Comparison of ENCODE assay signal across 22 cellular contexts in the genomic region with DNA sequence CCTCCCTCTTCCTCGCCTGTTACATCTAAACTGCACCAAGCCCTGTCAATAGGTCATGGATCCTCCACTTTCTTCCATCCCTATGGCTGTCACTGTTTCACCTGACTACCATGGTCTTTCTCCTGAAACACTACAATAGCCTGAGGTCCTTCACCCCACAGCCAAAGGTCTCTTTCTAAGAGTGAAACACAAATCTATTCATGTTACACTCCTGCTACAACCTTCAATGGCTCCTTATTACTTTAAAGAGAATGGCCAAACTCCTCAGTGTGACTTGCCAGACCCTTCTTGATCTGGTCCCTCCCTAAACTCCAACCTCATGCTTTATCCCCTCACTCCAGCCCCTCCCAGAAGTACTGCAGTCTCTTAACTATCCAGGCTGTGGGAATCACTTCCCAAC. TPM values are rescaled to one million over a fixed set of nuclear protein-coding genes. Genes with fewer than 3 reads are reported as not detected.
A peak's percentile ranks its signal among the peaks of the same experiment; 100 is the strongest.
DNase-seq lines count a peak whose midpoint lies in the region; ATAC-seq and TF ChIP-seq lines count a peak whose summit lies in the region.
"Had no signal": no experiment of that assay in that cellular context is flagged by ENCODE, and none has a peak within 500 bp of the region (broad histone marks: within the 10 kb centered on the region; RNA-seq: fewer than 3 reads in every experiment).

No MANE protein-coding gene starts in this region.

- H3K27me3 ChIP-seq in CD4-positive, alpha-beta T cell (ENCODE audit: control insufficient read depth, insufficient read depth, low read length), result no peaks in the 10 kb centered on the region
- peaks cover 10% of the 10 kb centered on the region for H3K27me3 ChIP-seq in lower lobe of right lung (ENCODE audit: low read depth)
- H3K27me3 ChIP-seq: neural progenitor cell, SJCRH30 had no signal

- CTCF ChIA-PET in activated CD4-positive, alpha-beta T cell treated with anti-CD3 and anti-CD28 coated beads for 36 hours (lab: Charles Lee), result interaction anchor here (0.7 to 1.2 kb wide), 3 partner anchors 25 to 130 kb away, joined by 3 read pairs; no protein-coding TSS in a partner anchor
- CTCF ChIA-PET in CD4-positive, alpha-beta T cell (lab: Charles Lee), result interaction anchor here (1.2 kb wide), 1 partner anchor 130 kb away, joined by 5 read pairs; no protein-coding TSS in a partner anchor
- CTCF ChIA-PET in WTC11 (lab: Charles Lee), result interaction anchor here (1.2 kb wide), 1 partner anchor 27 kb away, joined by 4 read pairs; no protein-coding TSS in a partner anchor

- no peak overlapping the region for H3K4me3 ChIP-seq in lower lobe of right lung
- H3K4me3 ChIP-seq: neural progenitor cell, SJCRH30, suprapubic skin had no signal

- no peak overlapping the region for H3K27ac ChIP-seq in CD4-positive, alpha-beta T cell (ENCODE audit: low read depth, low read length)
- H3K27ac ChIP-seq in lower lobe of right lung, result no peak overlapping the region
- H3K27ac ChIP-seq: KMS-11, neural progenitor cell, SJCRH30, suprapubic skin had no signal

- H3K4me1 ChIP-seq in lower lobe of right lung, result no peaks in the 10 kb centered on the region
- H3K4me1 ChIP-seq: neural progenitor cell, SJCRH30, suprapubic skin had no signal

- no peaks in the 10 kb centered on the region for H3K36me3 Mint-ChIP-seq in activated CD4-positive, alpha-beta T cell treated with anti-CD3 and anti-CD28 coated beads for 36 hours (ENCODE audit: low read depth)
- H3K36me3 Mint-ChIP-seq in CD4-positive, alpha-beta T cell (ENCODE audit: low read depth), result no peaks in the 10 kb centered on the region
- no peaks in the 10 kb centered on the region for H3K36me3 Mint-ChIP-seq in T-helper 17 cell (ENCODE audit: low read depth)
- no peaks in the 10 kb centered on the region for H3K36me3 Mint-ChIP-seq in immature natural killer cell
- H3K36me3 Mint-ChIP-seq in WTC11, result no peaks in the 10 kb centered on the region
- H3K36me3 Mint-ChIP-seq: mesothelial cell of epicardium, neural progenitor cell had no signal

- H3K27me3 Mint-ChIP-seq in activated CD4-positive, alpha-beta T cell treated with anti-CD3 and anti-CD28 coated beads for 36 hours, result no peaks in the 10 kb centered on the region
- no peaks in the 10 kb centered on the region for H3K27me3 Mint-ChIP-seq in CD4-positive, alpha-beta T cell
- no peaks in the 10 kb centered on the region for H3K27me3 Mint-ChIP-seq in T-helper 17 cell
- peaks cover 2 to 9% (median 2%) of the 10 kb centered on the region in 3 donors for H3K27me3 Mint-ChIP-seq in immature natural killer cell (ENCODE audit: low read depth in 3 of 3)
- H3K27me3 Mint-ChIP-seq in WTC11 (ENCODE audit: low read depth), result no peaks in the 10 kb centered on the region

- no peaks in the 10 kb centered on the region for H3K9me3 ChIP-seq in CD4-positive, alpha-beta T cell (ENCODE audit: control insufficient read depth, low read length)
- no peaks in the 10 kb centered on the region for H3K9me3 ChIP-seq in T-helper 17 cell (ENCODE audit: control insufficient read depth, low read length, poor library complexity, severe bottlenecking)
- H3K9me3 ChIP-seq in lower lobe of right lung, result no peaks in the 10 kb centered on the region
- H3K9me3 ChIP-seq: esophagus squamous epithelium, SJCRH30, suprapubic skin had no signal

- H3K9me3 Mint-ChIP-seq in activated CD4-positive, alpha-beta T cell treated with anti-CD3 and anti-CD28 coated beads for 36 hours (ENCODE audit: low read depth), result no peaks in the 10 kb centered on the region
- H3K9me3 Mint-ChIP-seq in CD4-positive, alpha-beta T cell, result no peaks in the 10 kb centered on the region
- H3K9me3 Mint-ChIP-seq in immature natural killer cell, result no peaks in the 10 kb centered on the region
- H3K9me3 Mint-ChIP-seq in WTC11, result 0 out of 2 replicates have a peak, but pooled peaks cover 3% of the 10 kb centered on the region
- H3K9me3 Mint-ChIP-seq: mesothelial cell of epicardium, neural progenitor cell had no signal

- no peak for TF ChIP-seq CTCF in CD4-positive, alpha-beta T cell (IDR thresholded peaks at IDR 0.05)
- TF ChIP-seq CTCF in lower lobe of right lung (IDR thresholded peaks at IDR 0.05), result no peak
- TF ChIP-seq CTCF in WTC11 (IDR thresholded peaks at IDR 0.05), result no peak

- intact Hi-C loops in activated CD4-positive, alpha-beta T cell treated with anti-CD3 and anti-CD28 coated beads for 36 hours (cut with DNase I, micrococcal nuclease), result no loop called here
- intact Hi-C loops in CD4-positive, alpha-beta T cell (cut with DNase I, micrococcal nuclease), result no loop called here
- intact Hi-C loops in lower lobe of right lung (cut with DNase I), result no loop called here

- peaks cover 27% of the 10 kb centered on the region for H3K4me1 Mint-ChIP-seq in activated CD4-positive, alpha-beta T cell treated with anti-CD3 and anti-CD28 coated beads for 36 hours
- H3K4me1 Mint-ChIP-seq in CD4-positive, alpha-beta T cell (ENCODE audit: low read depth), result peaks cover 25% of the 10 kb centered on the region
- H3K4me1 Mint-ChIP-seq in T-helper 17 cell (peaks cover 24% of the 10 kb centered on the region), immature natural killer cell (peaks cover 36 to 46% of the 10 kb centered on the region in 2 donors), WTC11 (peaks cover 9% of the 10 kb centered on the region)

- no peak for DNase-seq in activated CD4-positive, alpha-beta T cell treated with anti-CD3 and anti-CD28 coated beads for 36 hours
- DNase-seq in activated CD4-positive, alpha-beta T cell treated with anti-CD3 and anti-CD28 coated beads, Interleukin-2, amount 50 U/mL, for 4 hours, result no peak
- DNase-seq in CD4-positive, alpha-beta T cell, result no peak
- DNase-seq in T-helper 17 cell (no peak), immature natural killer cell (no peak), lower lobe of right lung (no peak), WTC11 (ENCODE audit: low spot score) (no peak)
- DNase-seq in stimulated activated CD4-positive, alpha-beta T cell treated with anti-CD3 and anti-CD28 coated beads, Interleukin-4, amount 100 ng/mL, for 4 hours, result no peak
- DNase-seq: activated CD4-positive, alpha-beta T cell treated with anti-CD3 and anti-CD28 coated beads for 48 hours; effector CD4-positive, alpha-beta T cell; esophagus squamous epithelium; left colon; NCI-H187 treated with DMSO at 0.1 percent for 48 hours; NCI-H2227 treated with DMSO at 0.1 percent for 48 hours; SJCRH30; small intestine; stimulated activated CD4-positive, alpha-beta T cell treated with anti-CD3 and anti-CD28 coated beads, Interleukin-4, amount 100 ng/mL, for 1 hour had no signal

- peak overlapping the region; percentile 32 for H3K27ac Mint-ChIP-seq in activated CD4-positive, alpha-beta T cell treated with anti-CD3 and anti-CD28 coated beads for 36 hours
- H3K27ac Mint-ChIP-seq in CD4-positive, alpha-beta T cell, result no peak overlapping the region
- peak overlapping the region; percentile 88 for H3K27ac Mint-ChIP-seq in T-helper 17 cell
- H3K27ac Mint-ChIP-seq in immature natural killer cell, result peak overlapping the region in 5 of 6 donors; percentile 0 to 51 (median 30)
- H3K27ac Mint-ChIP-seq in WTC11, result no peak overlapping the region
- H3K27ac Mint-ChIP-seq: mesothelial cell of epicardium, neural progenitor cell had no signal

- no peak for ATAC-seq in activated CD4-positive, alpha-beta T cell treated with anti-CD3 and anti-CD28 coated beads for 36 hours
- no peak for ATAC-seq in CD4-positive, alpha-beta T cell (ENCODE audit: poor library complexity)
- ATAC-seq in T-helper 17 cell (no peak), lower lobe of right lung (no peak), WTC11 (no peak)
- ATAC-seq: left colon had no signal

- POLR2A ChIA-PET in activated CD4-positive, alpha-beta T cell treated with anti-CD3 and anti-CD28 coated beads for 36 hours (lab: Charles Lee), result no interaction called here
- POLR2A ChIA-PET in CD4-positive, alpha-beta T cell (lab: Charles Lee), result interaction anchor here (1.3 kb wide), 1 partner anchor 8 kb away, joined by 4 read pairs; no protein-coding TSS in a partner anchor
- POLR2A ChIA-PET in WTC11 (lab: Charles Lee), result no interaction called here

- H3K4me3 Mint-ChIP-seq in activated CD4-positive, alpha-beta T cell treated with anti-CD3 and anti-CD28 coated beads for 36 hours, result no peak overlapping the region
- H3K4me3 Mint-ChIP-seq in CD4-positive, alpha-beta T cell, result peak overlapping the region; percentile 81
- peak overlapping the region; percentile 86 for H3K4me3 Mint-ChIP-seq in T-helper 17 cell
- H3K4me3 Mint-ChIP-seq in immature natural killer cell, result peak overlapping the region; percentile 19 to 88 (median 80)
- H3K4me3 Mint-ChIP-seq in WTC11, result no peak overlapping the region
- H3K4me3 Mint-ChIP-seq: mesothelial cell of epicardium, neural progenitor cell had no signal

- H3K36me3 ChIP-seq in lower lobe of right lung, result no peaks in the 10 kb centered on the region
- H3K36me3 ChIP-seq: esophagus squamous epithelium, neural progenitor cell, SJCRH30, suprapubic skin had no signal

TF ChIP-seq in WTC11, 78 proteins besides CTCF, POLR2A, EP300 and RAD21 (continues in another document):
- TF ChIP-seq FOXK1 (CRISPR knock-in tag; IDR thresholded peaks at IDR 0.05) (no peak), GABPB1 (CRISPR knock-in tag; IDR thresholded peaks at IDR 0.05) (no peak), RORB (CRISPR knock-in tag; IDR thresholded peaks at IDR 0.05) (no peak), TP53 (CRISPR knock-in tag; IDR thresholded peaks at IDR 0.05) (no peak), FOXP1 (CRISPR knock-in tag; IDR thresholded peaks at IDR 0.05; ENCODE audit: borderline replicate concordance) (no peak), IRF2 (CRISPR knock-in tag; IDR thresholded peaks at IDR 0.05; ENCODE audit: borderline replicate concordance, low read depth) (no peak)
- TF ChIP-seq, protein P1, sequence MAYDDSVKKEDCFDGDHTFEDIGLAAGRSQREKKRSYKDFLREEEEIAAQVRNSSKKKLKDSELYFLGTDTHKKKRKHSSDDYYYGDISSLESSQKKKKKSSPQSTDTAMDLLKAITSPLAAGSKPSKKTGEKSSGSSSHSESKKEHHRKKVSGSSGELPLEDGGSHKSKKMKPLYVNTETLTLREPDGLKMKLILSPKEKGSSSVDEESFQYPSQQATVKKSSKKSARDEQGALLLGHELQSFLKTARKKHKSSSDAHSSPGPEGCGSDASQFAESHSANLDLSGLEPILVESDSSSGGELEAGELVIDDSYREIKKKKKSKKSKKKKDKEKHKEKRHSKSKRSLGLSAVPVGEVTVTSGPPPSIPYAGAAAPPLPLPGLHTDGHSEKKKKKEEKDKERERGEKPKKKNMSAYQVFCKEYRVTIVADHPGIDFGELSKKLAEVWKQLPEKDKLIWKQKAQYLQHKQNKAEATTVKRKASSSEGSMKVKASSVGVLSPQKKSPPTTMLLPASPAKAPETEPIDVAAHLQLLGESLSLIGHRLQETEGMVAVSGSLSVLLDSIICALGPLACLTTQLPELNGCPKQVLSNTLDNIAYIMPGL (CRISPR knock-in tag; IDR thresholded peaks at IDR 0.05), result no peak

RNA-seq across cellular contexts. Expression of a gene that starts 0.6 kb away (rescaled TPM):
- total RNA-seq in activated CD4-positive, alpha-beta T cell treated with anti-CD3 and anti-CD28 coated beads for 36 hours, result 1 to 10 TPM in 1 of 2 experiments, under 1 TPM in 1; 0.96 to 1.8 TPM
- under 1 TPM; 0.50 to 0.60 TPM for total RNA-seq in CD4-positive, alpha-beta T cell
- total RNA-seq in T-helper 17 cell (under 1 TPM; 0.67 to 0.83 TPM), lower lobe of right lung (2.5 TPM), WTC11 (2021) (0.15 to 0.23 TPM (median 0.21 TPM) in 3 replicates)
- under 1 TPM in 2 of 3 donors, not detected in 1; 0.18 to 0.57 TPM for polyA plus RNA-seq in immature natural killer cell
- total RNA-seq: mesothelial cell of epicardium, pulmonary artery endothelial cell, SJCRH30 had no signal

Comparison
In these comparisons a context has a peak if more than half of its experiments do, and no peak if none do; other contexts are left out.
1. H3K27ac Mint-ChIP-seq: peak in activated CD4-positive, alpha-beta T cell treated with anti-CD3 and anti-CD28 coated beads for 36 hours (single experiment), T-helper 17 cell (single experiment) and immature natural killer cell (5 of 6); none in CD4-positive, alpha-beta T cell (single experiment) and WTC11 (single experiment).
2. H3K4me3 Mint-ChIP-seq: peak in CD4-positive, alpha-beta T cell (single experiment), T-helper 17 cell (single experiment) and immature natural killer cell (5 of 5); none in activated CD4-positive, alpha-beta T cell treated with anti-CD3 and anti-CD28 coated beads for 36 hours (single experiment) and WTC11 (single experiment).